19 cellular contexts compared by ENCODE assay signal in the genomic region with DNA sequence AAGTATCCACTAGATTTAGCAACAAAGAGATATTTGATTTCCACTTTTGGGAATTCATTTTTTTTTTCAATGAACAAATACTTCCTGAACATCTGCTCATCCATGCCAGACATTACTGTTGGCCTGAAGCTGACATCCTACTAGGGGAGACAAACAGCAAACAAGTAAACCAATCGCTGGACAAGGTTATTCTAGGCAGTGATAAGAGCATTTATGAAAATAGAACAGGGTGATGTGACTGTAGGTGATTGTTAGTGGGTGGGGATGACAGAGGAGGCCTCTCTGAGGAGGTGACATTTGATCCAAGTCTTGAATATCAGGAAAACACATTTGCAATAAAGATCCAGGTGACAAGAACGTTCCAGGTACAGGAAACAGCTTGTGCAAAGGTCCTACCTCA.
DNase-seq lines count a peak whose midpoint lies in the region; ATAC-seq and TF ChIP-seq lines count a peak whose summit lies in the region.
"Had no signal": no experiment of that assay in that cellular context is flagged by ENCODE, and none has a peak within 500 bp of the region (broad histone marks: within the 10 kb centered on the region; RNA-seq: fewer than 3 reads in every experiment).

No MANE protein-coding gene starts in this region.

- H3K4me3 ChIP-seq in left ventricle myocardium inferior (no peak overlapping the region), coronary artery (no peak overlapping the region)
- H3K4me3 ChIP-seq: A549; BLaER1 treated with 17β-estradiol and CSF1 and Interleukin-3, amounts not matched to agents 10 nM and 100 nM had no signal

- ATAC-seq in Right ventricle myocardium superior (ENCODE audit: poor library complexity), result peak; percentile 65
- peak; percentile 82 for ATAC-seq in left ventricle myocardium superior
- no peak for ATAC-seq in HG02763 (IDR thresholded peaks at IDR 0.05; ENCODE audit: unreplicated experiment)
- no peak for ATAC-seq in HG03378 (IDR thresholded peaks at IDR 0.05; ENCODE audit: unreplicated experiment)
- ATAC-seq: A549; CD8-positive, alpha-beta T cell had no signal

- H3K36me3 ChIP-seq in left ventricle myocardium inferior, result no peaks in the 10 kb centered on the region
- H3K36me3 ChIP-seq: BLaER1 treated with 17β-estradiol and CSF1 and Interleukin-3, amounts not matched to agents 10 nM and 100 nM had no signal

- no peak overlapping the region for H3K27ac ChIP-seq in left ventricle myocardium inferior (replicated peaks)
- no peak overlapping the region for H3K27ac ChIP-seq in coronary artery
- H3K27ac ChIP-seq: 22Rv1; A549; BLaER1 treated with 17β-estradiol and CSF1 and Interleukin-3, amounts not matched to agents 10 nM and 100 nM; C4-2B had no signal

- peaks cover 9% of the 10 kb centered on the region for H3K4me1 ChIP-seq in left ventricle myocardium inferior
- H3K4me1 ChIP-seq: A549 had no signal

- TF ChIP-seq CTCF in left ventricle myocardium inferior (IDR thresholded peaks at IDR 0.05; ENCODE audit: borderline replicate concordance), result no peak
- no peak for TF ChIP-seq CTCF in coronary artery (IDR thresholded peaks at IDR 0.05)

- DNase-seq in NCI-H2171 treated with DMSO at 0.1 percent for 48 hours (lab: John Stamatoyannopoulos, UW), result peak; percentile 19
- DNase-seq in NCI-H2171 (lab: John Stamatoyannopoulos, UW), result no peak
- DNase-seq in Right ventricle myocardium superior, result no peak
- no peak for DNase-seq in left ventricle myocardium inferior
- DNase-seq in coronary artery (ENCODE audit: low spot score), result peak; percentile 11
- no peak for DNase-seq in left ventricle myocardium superior
- DNase-seq: AML-193; Caco-2; Calu3; CD4-positive, alpha-beta T cell; CD8-positive, alpha-beta T cell; DMS79 treated with DMSO at 0.1 percent for 48 hours; GF-D8 had no signal

- H3K9me3 ChIP-seq in left ventricle myocardium inferior (replicated peaks), result no peaks in the 10 kb centered on the region
- H3K9me3 ChIP-seq: A549; BLaER1 treated with 17β-estradiol and CSF1 and Interleukin-3, amounts not matched to agents 10 nM and 100 nM; Caco-2 had no signal

- intact Hi-C loops in Right ventricle myocardium superior (cut with DNase I) (no loop called here), left ventricle myocardium inferior (cut with micrococcal nuclease) (no loop called here), left ventricle myocardium superior (cut with micrococcal nuclease) (no loop called here)

- H3K27me3 ChIP-seq in left ventricle myocardium inferior (ENCODE audit: low read depth), result no peaks in the 10 kb centered on the region
- H3K27me3 ChIP-seq: BLaER1 treated with 17β-estradiol and CSF1 and Interleukin-3, amounts not matched to agents 10 nM and 100 nM had no signal

Comparison
In these comparisons a context has a peak if more than half of its experiments do, and no peak if none do; other contexts are left out.
1. DNase-seq: peak in NCI-H2171 treated with DMSO at 0.1 percent for 48 hours (single experiment) and coronary artery (single experiment); none in NCI-H2171 (single experiment), Right ventricle myocardium superior (single experiment), left ventricle myocardium inferior (single experiment) and left ventricle myocardium superior (single experiment).
2. ATAC-seq: peak in Right ventricle myocardium superior (single experiment) and left ventricle myocardium superior (single experiment); none in HG02763 (single experiment) and HG03378 (single experiment).